ENCODE assay signal across 13 cellular contexts in genomic region chr1:153543738-153544135, GRCh38. TPM values are rescaled to one million over a fixed set of nuclear protein-coding genes. Genes with fewer than 3 reads are reported as not detected.
DNase-seq lines count a peak whose midpoint lies in the region; ATAC-seq, FAIRE-seq and TF ChIP-seq lines count a peak whose summit lies in the region.
"Had no signal": no experiment of that assay in that cellular context is flagged by ENCODE, and none has a peak within 500 bp of the region (broad histone marks: within the 10 kb centered on the region; RNA-seq: fewer than 3 reads in every experiment).

No MANE protein-coding gene starts in this region.

- H3K9me3 ChIP-seq in DND-41 (ENCODE audit: insufficient read depth, low read length, severe bottlenecking) (no peaks in the 10 kb centered on the region), kidney (ENCODE audit: control insufficient read depth in 1 of 2, low read length in 2 of 2) (no peaks in the 10 kb centered on the region), SJCRH30 (replicated peaks) (no peaks in the 10 kb centered on the region)

- FAIRE-seq in kidney (lab: Jason Lieb, UNC) = no peak
- FAIRE-seq: G401.6 had no signal

- peak overlapping the region; percentile 99 for H3K27ac Mint-ChIP-seq in activated CD8-positive, alpha-beta T cell treated with anti-CD3 and anti-CD28 coated beads for 36 hours

- no peak overlapping the region for H3K4me3 ChIP-seq in DND-41 (ENCODE audit: low read depth in 1 of 2, low read length in 2 of 2)
- no peak overlapping the region for H3K4me3 ChIP-seq in kidney (ENCODE audit: low read length in 2 of 2)
- H3K4me3 ChIP-seq in SJCRH30 = no peak overlapping the region

- H3K27me3 ChIP-seq in DND-41 (ENCODE audit: insufficient read depth, low read length, poor library complexity) (no peaks in the 10 kb centered on the region), SJCRH30 (no peaks in the 10 kb centered on the region)

- H3K4me1 ChIP-seq in DND-41 (ENCODE audit: insufficient read depth, low read length) (peaks cover 73% of the 10 kb centered on the region), kidney (ENCODE audit: control insufficient read depth in 1 of 2, insufficient read depth in 1 of 2, low read depth in 1 of 2, low read length in 2 of 2) (peaks cover 23 to 36% of the 10 kb centered on the region in 2 donors), SJCRH30 (peaks cover 9% of the 10 kb centered on the region; the same call in 1 of the 2 replicates)

- H3K27ac ChIP-seq in DND-41 (ENCODE audit: low read length) = 0 out of 2 replicates have a peak overlapping the region, but pooled peaks have one; percentile 18
- H3K27ac ChIP-seq in kidney (ENCODE audit: low read depth in 2 of 2, low read length in 2 of 2) = peak overlapping the region; percentile 42 to 45
- H3K27ac ChIP-seq in SJCRH30 = no peak overlapping the region

- POLR2A ChIA-PET in activated CD8-positive, alpha-beta T cell treated with anti-CD3 and anti-CD28 coated beads for 36 hours (lab: Charles Lee) = interaction anchor here (1.3 to 6.6 kb wide), 5 partner anchors 10 to 118 kb away, joined by 4 to 97 read pairs (median 4); partner anchors contain the start of genes CHTOP and S100A6

- no peak overlapping the region for H3K4me2 ChIP-seq in DND-41 (ENCODE audit: insufficient read depth, low read length)

- H3K9ac ChIP-seq in DND-41 (ENCODE audit: low read depth, low read length) (no peak overlapping the region), kidney (ENCODE audit: low read length in 2 of 2) (no peak overlapping the region)

- no peaks in the 10 kb centered on the region for H3K27me3 Mint-ChIP-seq in activated CD8-positive, alpha-beta T cell treated with anti-CD3 and anti-CD28 coated beads for 36 hours

- H3K79me2 ChIP-seq in DND-41 (ENCODE audit: insufficient read depth, low read length) = no peaks in the 10 kb centered on the region

- ATAC-seq in DND-41 (ENCODE audit: insufficient read depth, low read depth) (no peak), HG02798 (IDR thresholded peaks at IDR 0.05; ENCODE audit: poor library complexity, unreplicated experiment) (no peak)
- no peak for ATAC-seq in activated CD8-positive, alpha-beta T cell treated with anti-CD3 and anti-CD28 coated beads for 36 hours
- ATAC-seq in stimulated activated naive CD8-positive, alpha-beta T cell treated with anti-CD3 and anti-CD28 coated beads, Interleukin-15, Interleukin-2, amounts not matched to agents 100 U/mL and 50 U/mL, for 24 hours = no peak

- H3K9me3 Mint-ChIP-seq in activated CD8-positive, alpha-beta T cell treated with anti-CD3 and anti-CD28 coated beads for 36 hours = no peaks in the 10 kb centered on the region
- H3K9me3 Mint-ChIP-seq: endodermal cell had no signal

- intact Hi-C loops in activated CD8-positive, alpha-beta T cell treated with anti-CD3 and anti-CD28 coated beads for 36 hours (cut with micrococcal nuclease) = no loop called here
- intact Hi-C loops in kidney (cut with DNase I) = no loop called here

- CTCF ChIA-PET in activated CD8-positive, alpha-beta T cell treated with anti-CD3 and anti-CD28 coated beads for 36 hours (lab: Charles Lee) = interaction anchor here (1.5 to 4.4 kb wide), 7 partner anchors 8 to 179 kb away, joined by 3 to 49 read pairs (median 21); partner anchors contain the start of genes CHTOP and S100A6

- no peaks in the 10 kb centered on the region for H4K20me1 ChIP-seq in DND-41 (ENCODE audit: insufficient read depth, low read length)

- no peak overlapping the region for H2AFZ ChIP-seq in DND-41 (ENCODE audit: low read depth, low read length)

- H3K4me1 Mint-ChIP-seq in activated CD8-positive, alpha-beta T cell treated with anti-CD3 and anti-CD28 coated beads for 36 hours (ENCODE audit: low read depth) = peaks cover 77% of the 10 kb centered on the region

- TF ChIP-seq CTCF in DND-41 (IDR thresholded peaks at IDR 0.05; ENCODE audit: borderline replicate concordance, extremely low read depth, low read length, poor library complexity, severe bottlenecking) = no peak
- TF ChIP-seq CTCF in activated CD8-positive, alpha-beta T cell treated with anti-CD3 and anti-CD28 coated beads for 36 hours (IDR thresholded peaks at IDR 0.05) = no peak
- no peak for TF ChIP-seq CTCF in kidney (IDR thresholded peaks at IDR 0.05; ENCODE audit: borderline replicate concordance, extremely low read depth, insufficient read depth)

- H3K36me3 Mint-ChIP-seq in activated CD8-positive, alpha-beta T cell treated with anti-CD3 and anti-CD28 coated beads for 36 hours (ENCODE audit: low read depth) = peaks cover 23% of the 10 kb centered on the region

- DNase-seq in DND-41 (no peak), kidney (peak; percentile 16), NCI-H1105 (lab: John Stamatoyannopoulos, UW) (no peak), SJCRH30 (no peak)
- no peak for DNase-seq in activated CD8-positive, alpha-beta T cell treated with anti-CD3 and anti-CD28 coated beads for 36 hours
- peak; percentile 7 for DNase-seq in stimulated activated naive CD8-positive, alpha-beta T cell treated with anti-CD3 and anti-CD28 coated beads, Interleukin-15, Interleukin-2, amounts not matched to agents 100 U/mL and 50 U/mL, for 24 hours
- DNase-seq: activated effector memory CD4-positive, alpha-beta T cell treated with anti-CD3 and anti-CD28 coated beads, Interleukin-2, amount 50 U/mL, for 16 hours; endodermal cell; NCI-H82; nucleus accumbens; T-helper 9 cell had no signal

- H3K4me3 Mint-ChIP-seq in activated CD8-positive, alpha-beta T cell treated with anti-CD3 and anti-CD28 coated beads for 36 hours = peak overlapping the region; percentile 90
- H3K4me3 Mint-ChIP-seq: endodermal cell had no signal

- H3K36me3 ChIP-seq in DND-41 (ENCODE audit: insufficient read depth, low read length) = no peaks in the 10 kb centered on the region
- H3K36me3 ChIP-seq in kidney (ENCODE audit: control insufficient read depth in 1 of 2, insufficient read depth in 2 of 2, low read length in 2 of 2) = no peaks in the 10 kb centered on the region
- no peaks in the 10 kb centered on the region for H3K36me3 ChIP-seq in SJCRH30

RNA-seq across cellular contexts. Expression of gene S100A4, which starts 1.9 kb away (rescaled TPM):
- 100 to 1,000 TPM; 109 to 118 TPM for total RNA-seq in activated CD8-positive, alpha-beta T cell treated with anti-CD3 and anti-CD28 coated beads for 36 hours
- 141 TPM for total RNA-seq in kidney
- polyA plus RNA-seq in kidney (ENCODE audit: insufficient read depth, low read depth, low replicate concordance) = 204 TPM
- 1.0 and 2.1 TPM in 2 replicates for total RNA-seq in SJCRH30 (2014; rRNA removed; shearing (Covaris generic))

RNA-seq across cellular contexts. Expression of gene S100A5, which starts 3.0 kb away (rescaled TPM):
- 1 to 10 TPM; 1.1 to 1.2 TPM for total RNA-seq in activated CD8-positive, alpha-beta T cell treated with anti-CD3 and anti-CD28 coated beads for 36 hours
- total RNA-seq in kidney = 0.91 TPM
- 1.9 TPM for polyA plus RNA-seq in kidney (ENCODE audit: insufficient read depth, low read depth, low replicate concordance)
- not detected in 2 replicates for total RNA-seq in SJCRH30 (2014; rRNA removed; shearing (Covaris generic))
- total RNA-seq: endodermal cell had no signal

RNA-seq across cellular contexts. Expression of gene S100A3, which starts 5.3 kb away (rescaled TPM):
- total RNA-seq in activated CD8-positive, alpha-beta T cell treated with anti-CD3 and anti-CD28 coated beads for 36 hours = not detected
- 8.4 TPM for total RNA-seq in kidney
- 2.5 TPM for polyA plus RNA-seq in kidney (ENCODE audit: insufficient read depth, low read depth, low replicate concordance)
- total RNA-seq in SJCRH30 (2014; rRNA removed; shearing (Covaris generic)) = 0.38 and 1.0 TPM in 2 replicates
- total RNA-seq: endodermal cell had no signal

RNA-seq across cellular contexts. Expression of gene S100A6, which starts 7.9 kb away (rescaled TPM):
- 100 to 1,000 TPM; 200 to 211 TPM for total RNA-seq in activated CD8-positive, alpha-beta T cell treated with anti-CD3 and anti-CD28 coated beads for 36 hours
- 1,542 TPM for total RNA-seq in kidney
- 1,580 TPM for polyA plus RNA-seq in kidney (ENCODE audit: insufficient read depth, low read depth, low replicate concordance)
- 38.8 and 48.3 TPM in 2 replicates for total RNA-seq in SJCRH30 (2014; rRNA removed; shearing (Covaris generic))

RNA-seq across cellular contexts. Expression of gene S100A2, which starts 21.9 kb away (rescaled TPM):
- under 1 TPM in 1 of 2 experiments, not detected in 1; 0.50 TPM for total RNA-seq in activated CD8-positive, alpha-beta T cell treated with anti-CD3 and anti-CD28 coated beads for 36 hours
- 152 TPM for total RNA-seq in kidney
- 416 TPM for polyA plus RNA-seq in kidney (ENCODE audit: insufficient read depth, low read depth, low replicate concordance)
- 3.2 and 5.5 TPM in 2 replicates for total RNA-seq in SJCRH30 (2014; rRNA removed; shearing (Covaris generic))

Comparison
In these comparisons a context has a peak if more than half of its experiments do, and no peak if none do; other contexts are left out.
1. DNase-seq: peak in kidney (single experiment) and stimulated activated naive CD8-positive, alpha-beta T cell treated with anti-CD3 and anti-CD28 coated beads, Interleukin-15, Interleukin-2, amounts not matched to agents 100 U/mL and 50 U/mL, for 24 hours (single experiment); none in DND-41 (single experiment), activated CD8-positive, alpha-beta T cell treated with anti-CD3 and anti-CD28 coated beads for 36 hours (single experiment), NCI-H1105 (single experiment) and SJCRH30 (0 of 2).
2. RNA of gene S100A4, which starts 1.9 kb away (total RNA-seq): 141 TPM in kidney (single experiment) and 109 to 118 TPM in activated CD8-positive, alpha-beta T cell treated with anti-CD3 and anti-CD28 coated beads for 36 hours; 1.0 to 2.1 TPM in SJCRH30; every median in the first group is over 10 times any median in the second.